Comparison of ENCODE assay signal across 23 cellular contexts in the genomic region with DNA sequence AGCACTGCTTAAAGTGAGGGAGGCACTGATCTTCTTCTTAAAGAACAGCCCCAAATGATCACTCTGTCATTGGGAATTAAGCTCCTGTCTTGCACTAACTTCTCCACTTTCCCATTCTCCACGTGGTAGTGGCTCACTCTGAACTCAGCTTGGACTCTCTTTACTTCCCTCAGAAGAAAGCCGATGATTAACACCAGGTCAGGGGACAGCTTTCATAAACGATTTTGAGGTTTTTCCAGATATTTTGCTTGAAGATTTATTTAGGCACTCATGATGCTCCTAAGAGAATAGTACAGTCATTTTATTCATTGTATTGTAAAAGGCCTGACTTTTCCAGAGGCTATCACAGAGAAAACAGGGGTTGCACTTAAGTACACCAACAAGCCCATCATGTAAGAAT.
"Had no signal": no experiment of that assay in that cellular context is flagged by ENCODE, and none has a peak within 500 bp of the region (broad histone marks: within the 10 kb centered on the region; RNA-seq: fewer than 3 reads in every experiment).

No MANE protein-coding gene starts in this region.

- H3K4me1 ChIP-seq: esophagus muscularis mucosa, parathyroid adenoma, sigmoid colon had no signal

- H2AFZ ChIP-seq: hepatocyte, parathyroid adenoma had no signal

- H3K9me3 ChIP-seq: esophagus muscularis mucosa, neutrophil, sigmoid colon, thoracic aorta, tibial nerve, upper lobe of left lung had no signal

- H3K27ac ChIP-seq: coronary artery, esophagus muscularis mucosa, hepatocyte, neutrophil, parathyroid adenoma, sigmoid colon, thoracic aorta, tibial nerve, upper lobe of left lung had no signal

- H3K27me3 ChIP-seq: esophagus muscularis mucosa, hepatocyte, neutrophil, sigmoid colon, tibial nerve, upper lobe of left lung had no signal

- H3K27ac Mint-ChIP-seq: memory B cell; natural killer cell; progenitor cell of endocrine pancreas; stimulated activated memory B cell treated with anti-CD40 and anti-IgM and Interleukin-4, amounts not matched to agents 10 μg/mL and 1 μg/mL and 100 μg/mL, for 72 hours had no signal

- H3K4me1 Mint-ChIP-seq: memory B cell; stimulated activated memory B cell treated with anti-CD40 and anti-IgM and Interleukin-4, amounts not matched to agents 10 μg/mL and 1 μg/mL and 100 μg/mL, for 72 hours had no signal

- H3K9me3 Mint-ChIP-seq: memory B cell; natural killer cell; neural crest cell; stimulated activated memory B cell treated with anti-CD40 and anti-IgM and Interleukin-4, amounts not matched to agents 10 μg/mL and 1 μg/mL and 100 μg/mL, for 72 hours had no signal

- H3K27me3 Mint-ChIP-seq: memory B cell; progenitor cell of endocrine pancreas; stimulated activated memory B cell treated with anti-CD40 and anti-IgM and Interleukin-4, amounts not matched to agents 10 μg/mL and 1 μg/mL and 100 μg/mL, for 72 hours had no signal

- H3K4me2 ChIP-seq: hepatocyte had no signal

- H3K4me3 ChIP-seq: coronary artery, esophagus muscularis mucosa, hepatocyte, lung, sigmoid colon, thoracic aorta, tibial nerve, upper lobe of left lung had no signal

- DNase-seq: dermis blood vessel endothelial cell; effector memory CD4-positive, alpha-beta T cell; head of caudate nucleus; kidney; natural killer cell; sigmoid colon; stimulated activated CD4-positive, alpha-beta T cell treated with anti-CD3 and anti-CD28 coated beads, Interleukin-2, amount 100 ng/mL, for 24 hours; stimulated activated CD4-positive, alpha-beta T cell treated with anti-CD3 and anti-CD28 coated beads, Interleukin-4, amount 100 ng/mL, for 24 hours; stimulated activated naive CD8-positive, alpha-beta T cell treated with anti-CD3 and anti-CD28 coated beads, Interleukin-15, Interleukin-2, amounts not matched to agents 100 U/mL and 50 U/mL, for 24 hours; upper lobe of left lung had no signal

- H3K36me3 Mint-ChIP-seq: natural killer cell had no signal

- H3K9ac ChIP-seq: parathyroid adenoma had no signal

- H3K4me3 Mint-ChIP-seq: memory B cell; natural killer cell; neural crest cell; stimulated activated memory B cell treated with anti-CD40 and anti-IgM and Interleukin-4, amounts not matched to agents 10 μg/mL and 1 μg/mL and 100 μg/mL, for 72 hours had no signal

- ATAC-seq: left lobe of liver; natural killer cell; stimulated activated memory B cell treated with anti-CD40 and anti-IgM and Interleukin-4, amounts not matched to agents 10 μg/mL and 1 μg/mL and 100 μg/mL, for 72 hours; stimulated activated naive CD8-positive, alpha-beta T cell treated with anti-CD3 and anti-CD28 coated beads, Interleukin-15, Interleukin-2, amounts not matched to agents 100 U/mL and 50 U/mL, for 24 hours had no signal
